ENCODE assay signal across 11 cellular contexts in genomic region chr17:75634376-75634740, GRCh38. TPM values are rescaled to one million over a fixed set of nuclear protein-coding genes. Genes with fewer than 3 reads are reported as not detected.
A peak's percentile ranks its signal among the peaks of the same experiment; 100 is the strongest.
DNase-seq lines count a peak whose midpoint lies in the region; ATAC-seq and TF ChIP-seq lines count a peak whose summit lies in the region.
"Had no signal": no experiment of that assay in that cellular context is flagged by ENCODE, and none has a peak within 500 bp of the region (broad histone marks: within the 10 kb centered on the region; RNA-seq: fewer than 3 reads in every experiment).

No MANE protein-coding gene starts in this region.

- intact Hi-C loops in Calu3 (cut with micrococcal nuclease; ENCODE audit: unreplicated experiment) (no loop called here), body of pancreas (cut with DNase I) (no loop called here), right cardiac atrium (cut with DNase I) (loop anchor here in 2 of 4 donors (5.0 kb wide), 2 partner anchors 113 to 118 kb away; no protein-coding TSS in a partner anchor), sigmoid colon (cut with DNase I) (no loop called here)

- H3K9me3 ChIP-seq in body of pancreas = no peaks in the 10 kb centered on the region
- no peaks in the 10 kb centered on the region for H3K9me3 ChIP-seq in right cardiac atrium (ENCODE audit: control insufficient read depth, low read length)
- H3K9me3 ChIP-seq in sigmoid colon = no peaks in the 10 kb centered on the region

- DNase-seq in Calu3 (no peak), body of pancreas (no peak), right cardiac atrium (peak in 1 of 3 donors; percentile 55), sigmoid colon (no peak), C1 segment of cervical spinal cord (lab: John Stamatoyannopoulos, UW) (no peak)
- DNase-seq: AML-193 had no signal

- CTCF ChIA-PET in Calu3 (lab: Charles Lee) = interaction anchor here (0.7 to 2.6 kb wide), 14 partner anchors 8 to 115 kb away, joined by 3 to 119 read pairs (median 7); partner anchors contain the start of genes RECQL5 and SAP30BP

- TF ChIP-seq POLR2A in body of pancreas (IDR thresholded peaks at IDR 0.05) = no peak
- TF ChIP-seq POLR2A in sigmoid colon (IDR thresholded peaks at IDR 0.05) = no peak

- WGBS in body of pancreas, 2 donors = 79 to 89% methylated on average over 3 to 9 of the region's 9 CpGs
- 78% methylated on average over 9 of the region's 9 CpGs for WGBS in right cardiac atrium
- 87 to 88% methylated on average over 9 of the region's 9 CpGs for WGBS in sigmoid colon, 2 donors

- H3K4me1 Mint-ChIP-seq in Calu3 (ENCODE audit: low read depth, unreplicated experiment) = peaks cover 23% of the 10 kb centered on the region

- H3K27ac Mint-ChIP-seq in Calu3 (ENCODE audit: unreplicated experiment) = peak overlapping the region; percentile 78

- no TSS peak for BruUV-seq in Calu3 (replicated peaks; lab: Mats Ljungman, UMichigan)

- ATAC-seq in body of pancreas (no peak), right cardiac atrium (no peak), HG03039 (IDR thresholded peaks at IDR 0.05; ENCODE audit: unreplicated experiment) (no peak), HG02852 (IDR thresholded peaks at IDR 0.05; ENCODE audit: unreplicated experiment) (no peak), HG03196 (IDR thresholded peaks at IDR 0.05; ENCODE audit: unreplicated experiment) (no peak)

- H3K9me3 Mint-ChIP-seq in Calu3 (ENCODE audit: low read depth, unreplicated experiment) = no peaks in the 10 kb centered on the region
- H3K9me3 Mint-ChIP-seq: activated naive CD8-positive, alpha-beta T cell treated with anti-CD3 and anti-CD28 coated beads, Interleukin-2, amount 10 ng/mL, durations not matched to agents 7 days and 5 days had no signal

- H3K27ac ChIP-seq in body of pancreas (peak overlapping the region in 3 of 4 donors; percentile 70 to 78 (median 75)), right cardiac atrium (ENCODE audit: low read length) (peak overlapping the region; percentile 75), sigmoid colon (peak overlapping the region; percentile 76 to 85 (median 82))

- H3K4me3 ChIP-seq in body of pancreas (no peak overlapping the region), right cardiac atrium (ENCODE audit: low read length) (no peak overlapping the region), sigmoid colon (peak overlapping the region; percentile 4 to 35 (median 32))

- H3K4me3 Mint-ChIP-seq in Calu3 (ENCODE audit: low read depth, unreplicated experiment) = peak overlapping the region; percentile 46
- H3K4me3 Mint-ChIP-seq: activated naive CD8-positive, alpha-beta T cell treated with anti-CD3 and anti-CD28 coated beads, Interleukin-2, amount 10 ng/mL, durations not matched to agents 7 days and 5 days had no signal

- peaks cover 25% of the 10 kb centered on the region for H3K4me1 ChIP-seq in body of pancreas
- H3K4me1 ChIP-seq in right cardiac atrium (ENCODE audit: control insufficient read depth, insufficient read depth, low read length) = peaks cover 9% of the 10 kb centered on the region
- peaks cover 0 to 32% (median 23%) of the 10 kb centered on the region in 4 donors for H3K4me1 ChIP-seq in sigmoid colon

- H3K27me3 Mint-ChIP-seq in Calu3 (ENCODE audit: unreplicated experiment) = no peaks in the 10 kb centered on the region
- H3K27me3 Mint-ChIP-seq: activated naive CD8-positive, alpha-beta T cell treated with anti-CD3 and anti-CD28 coated beads, Interleukin-2, amount 10 ng/mL, durations not matched to agents 7 days and 5 days had no signal

- TF ChIP-seq EP300 in sigmoid colon (IDR thresholded peaks at IDR 0.05) = no peak

- no peaks in the 10 kb centered on the region for H3K36me3 ChIP-seq in body of pancreas (replicated peaks in 1 of 2; ENCODE audit: insufficient read depth in 1 of 2, low read depth in 2 of 2)
- peaks cover 0 to 12% (median 0%) of the 10 kb centered on the region in 4 donors for H3K36me3 ChIP-seq in sigmoid colon

- H3K27me3 ChIP-seq in body of pancreas (no peaks in the 10 kb centered on the region), right cardiac atrium (ENCODE audit: control insufficient read depth, insufficient read depth) (no peaks in the 10 kb centered on the region), sigmoid colon (no peaks in the 10 kb centered on the region)

- no peak for TF ChIP-seq CTCF in Calu3 (IDR thresholded peaks at IDR 0.05; ENCODE audit: unreplicated experiment)
- TF ChIP-seq CTCF in body of pancreas (IDR thresholded peaks at IDR 0.05) = no peak
- no peak for TF ChIP-seq CTCF in sigmoid colon (IDR thresholded peaks at IDR 0.05)

- peaks cover 36% of the 10 kb centered on the region for H3K36me3 Mint-ChIP-seq in Calu3 (ENCODE audit: insufficient read depth, unreplicated experiment)
- H3K36me3 Mint-ChIP-seq: activated naive CD8-positive, alpha-beta T cell treated with anti-CD3 and anti-CD28 coated beads, Interleukin-2, amount 10 ng/mL, durations not matched to agents 7 days and 5 days had no signal

RNA-seq across cellular contexts. Expression of gene SMIM5, which starts 1.1 kb away (rescaled TPM):
- total RNA-seq in Calu3 (2022) (1.9 and 3.5 TPM in 2 replicates), body of pancreas (1 to 10 TPM; 3.3 to 5.2 TPM), right cardiac atrium (10 to 100 TPM in 2 of 4 donors, 1 to 10 TPM in 2; 6.9 to 12.2 (median 9.6) TPM), sigmoid colon (1 to 10 TPM in 3 of 4 donors, under 1 TPM in 1; 0.82 to 7.2 (median 3.8) TPM)
- polyA plus RNA-seq in right cardiac atrium (13.5 TPM), sigmoid colon (10 to 100 TPM in 1 of 3 donors, 1 to 10 TPM in 2; 5.5 to 29.6 (median 6.0) TPM)
- total RNA-seq: glomerular endothelial cell had no signal

RNA-seq across cellular contexts. Expression of gene RECQL5, which starts 32.6 kb away (rescaled TPM):
- total RNA-seq in Calu3 (2022) = 71.3 and 87.3 TPM in 2 replicates
- total RNA-seq in body of pancreas = 10 to 100 TPM in 1 of 2 donors, 1 to 10 TPM in 1; 8.6 to 38.6 TPM
- 10 to 100 TPM in 3 of 4 donors, 1 to 10 TPM in 1; 7.9 to 19.9 (median 14.8) TPM for total RNA-seq in right cardiac atrium
- polyA plus RNA-seq in right cardiac atrium = 13.5 TPM
- 10 to 100 TPM in 3 of 4 donors, 1 to 10 TPM in 1; 5.1 to 11.6 (median 11.3) TPM for total RNA-seq in sigmoid colon
- polyA plus RNA-seq in sigmoid colon = 10 to 100 TPM in 2 of 3 donors, 1 to 10 TPM in 1; 9.0 to 30.1 (median 10.2) TPM

RNA-seq across cellular contexts. Expression of gene SAP30BP, which starts 32.8 kb away (rescaled TPM):
- 96.4 and 98.4 TPM in 2 replicates for total RNA-seq in Calu3 (2022)
- 10 to 100 TPM; 47.2 to 73.8 TPM for total RNA-seq in body of pancreas
- total RNA-seq in right cardiac atrium = 10 to 100 TPM; 51.0 to 66.5 (median 56.3) TPM
- 58.5 TPM for polyA plus RNA-seq in right cardiac atrium
- 10 to 100 TPM; 53.5 to 96.9 (median 63.6) TPM for total RNA-seq in sigmoid colon
- 10 to 100 TPM; 53.2 to 69.3 (median 57.7) TPM for polyA plus RNA-seq in sigmoid colon

RNA-seq across cellular contexts. Expression of gene MYO15B, which starts 46.8 kb away (rescaled TPM):
- total RNA-seq in Calu3 (2022) (58.4 and 78.6 TPM in 2 replicates), body of pancreas (100 to 1,000 TPM in 1 of 2 donors, 10 to 100 TPM in 1; 61.2 to 183 TPM), right cardiac atrium (100 to 1,000 TPM in 1 of 4 donors, 10 to 100 TPM in 3; 75.8 to 131 (median 93.4) TPM), sigmoid colon (100 to 1,000 TPM in 1 of 4 donors, 10 to 100 TPM in 3; 33.1 to 117 (median 52.0) TPM)
- polyA plus RNA-seq in right cardiac atrium (70.9 TPM), sigmoid colon (100 to 1,000 TPM; 212 to 460 (median 250) TPM)

Comparison
In these comparisons a context has a peak if more than half of its experiments do, and no peak if none do; other contexts are left out.
1. H3K4me3 ChIP-seq: peak in sigmoid colon (4 of 4); none in body of pancreas (0 of 2) and right cardiac atrium (single experiment).
2. Peak in every context shown above with its lines, with median percentiles within 50 percentile points of each other: H3K27ac ChIP-seq.